ENCODE assay signal across 1 cellular context in genomic region chr17:61275395-61275794, GRCh38.
TF ChIP-seq lines count a peak whose summit lies in the region.

No MANE protein-coding gene starts in this region.

TF ChIP-seq in GM12878, 131 proteins besides CTCF, POLR2A, EP300 and RAD21 (continued from another document):
- TF ChIP-seq, protein P1, sequence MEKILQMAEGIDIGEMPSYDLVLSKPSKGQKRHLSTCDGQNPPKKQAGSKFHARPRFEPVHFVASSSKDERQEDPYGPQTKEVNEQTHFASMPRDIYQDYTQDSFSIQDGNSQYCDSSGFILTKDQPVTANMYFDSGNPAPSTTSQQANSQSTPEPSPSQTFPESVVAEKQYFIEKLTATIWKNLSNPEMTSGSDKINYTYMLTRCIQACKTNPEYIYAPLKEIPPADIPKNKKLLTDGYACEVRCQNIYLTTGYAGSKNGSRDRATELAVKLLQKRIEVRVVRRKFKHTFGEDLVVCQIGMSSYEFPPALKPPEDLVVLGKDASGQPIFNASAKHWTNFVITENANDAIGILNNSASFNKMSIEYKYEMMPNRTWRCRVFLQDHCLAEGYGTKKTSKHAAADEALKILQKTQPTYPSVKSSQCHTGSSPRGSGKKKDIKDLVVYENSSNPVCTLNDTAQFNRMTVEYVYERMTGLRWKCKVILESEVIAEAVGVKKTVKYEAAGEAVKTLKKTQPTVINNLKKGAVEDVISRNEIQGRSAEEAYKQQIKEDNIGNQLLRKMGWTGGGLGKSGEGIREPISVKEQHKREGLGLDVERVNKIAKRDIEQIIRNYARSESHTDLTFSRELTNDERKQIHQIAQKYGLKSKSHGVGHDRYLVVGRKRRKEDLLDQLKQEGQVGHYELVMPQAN (conservative IDR thresholded peaks at IDR 0.05) = no peak
